In the genomic region with DNA sequence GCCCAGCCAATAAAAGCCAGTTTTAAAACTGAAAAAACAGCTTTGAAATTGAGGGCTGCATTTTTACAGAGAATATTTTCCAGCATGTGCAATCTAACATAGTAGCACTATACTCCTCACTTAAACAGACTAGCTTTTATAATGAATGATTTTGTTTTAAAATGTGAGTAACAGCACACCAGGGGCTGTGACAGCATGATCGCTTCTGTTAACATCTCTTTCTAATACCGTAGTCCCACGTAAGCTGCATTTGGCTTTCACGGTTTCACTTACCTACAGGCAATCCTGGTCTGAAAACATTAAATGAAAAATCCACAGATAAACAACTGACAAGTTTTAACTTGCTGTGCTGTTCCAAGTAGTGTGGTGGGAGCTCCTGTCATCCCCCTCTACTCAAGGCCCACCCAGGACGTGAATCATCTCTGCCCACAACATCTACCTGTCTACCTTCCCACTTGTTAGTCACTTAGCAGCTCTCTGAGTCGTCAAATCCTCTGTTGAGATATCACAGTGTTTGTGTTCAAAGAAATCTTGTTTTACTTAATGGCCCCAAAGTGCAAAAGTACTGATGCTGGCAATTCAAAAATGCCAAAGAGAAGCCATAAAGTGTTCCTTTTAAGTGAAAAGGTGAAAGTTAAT, we compare ENCODE assay signal across 7 cellular contexts.
DNase-seq lines count a peak whose midpoint lies in the region; ATAC-seq and TF ChIP-seq lines count a peak whose summit lies in the region.
"Not testable (repeated sequence)": the region's sequence is repeated elsewhere in the genome, so short reads cannot be mapped to it uniquely, and the experiment has no call there.

No MANE protein-coding gene starts in this region.

- H3K27me3 Mint-ChIP-seq in activated naive CD4-positive, alpha-beta T cell treated with anti-CD3 and anti-CD28 coated beads, Interleukin-2, amount 10 ng/mL, durations not matched to agents 7 days and 5 days; activated naive CD8-positive, alpha-beta T cell treated with anti-CD3 and anti-CD28 coated beads, Interleukin-2, amount 50 U/mL, for 24 hours: not testable (repeated sequence)
- H3K27me3 Mint-ChIP-seq in nephron progenitor cell (ENCODE audit: low read depth, poor library complexity) = peaks cover 13% of the 10 kb centered on the region

- peak; percentile 88 for ATAC-seq in activated naive CD8-positive, alpha-beta T cell treated with anti-CD3 and anti-CD28 coated beads, Interleukin-2, amount 50 U/mL, for 24 hours

- peak overlapping the region; percentile 12 for H3K27ac Mint-ChIP-seq in activated naive CD4-positive, alpha-beta T cell treated with anti-CD3 and anti-CD28 coated beads, Interleukin-2, amount 10 ng/mL, durations not matched to agents 7 days and 5 days
- not testable (repeated sequence) for H3K27ac Mint-ChIP-seq in activated naive CD8-positive, alpha-beta T cell treated with anti-CD3 and anti-CD28 coated beads, Interleukin-2, amount 50 U/mL, for 24 hours
- H3K27ac Mint-ChIP-seq in nephron progenitor cell = peak overlapping the region; percentile 88

- H3K27ac ChIP-seq in RWPE1 = not testable (repeated sequence)
- peak overlapping the region; percentile 24 for H3K27ac ChIP-seq in epithelial cell of prostate

- POLR2A ChIA-PET in RWPE1 (lab: Yijun Ruan, JAX; ENCODE audit: low non-redundant PET) = not testable (repeated sequence)

- CTCF ChIA-PET in RWPE1 (lab: Yijun Ruan, JAX) = interaction anchor here (0.6 kb wide), 1 partner anchor 158 kb away, joined by 3 read pairs; no protein-coding TSS in a partner anchor
- CTCF ChIA-PET in activated naive CD4-positive, alpha-beta T cell treated with anti-CD3 and anti-CD28 coated beads, Interleukin-2, amount 10 ng/mL, durations not matched to agents 7 days and 5 days (lab: Charles Lee) = not testable (repeated sequence)

- TF ChIP-seq CTCF in RWPE1 (conservative IDR thresholded peaks at IDR 0.05; ENCODE audit: low read depth); nephron progenitor cell (IDR thresholded peaks at IDR 0.05): not testable (repeated sequence)

- H3K4me1 Mint-ChIP-seq in activated naive CD4-positive, alpha-beta T cell treated with anti-CD3 and anti-CD28 coated beads, Interleukin-2, amount 10 ng/mL, durations not matched to agents 7 days and 5 days = peaks cover 21% of the 10 kb centered on the region
- peaks cover 25% of the 10 kb centered on the region for H3K4me1 Mint-ChIP-seq in activated naive CD8-positive, alpha-beta T cell treated with anti-CD3 and anti-CD28 coated beads, Interleukin-2, amount 50 U/mL, for 24 hours
- H3K4me1 Mint-ChIP-seq in nephron progenitor cell = not testable (repeated sequence)

- not testable (repeated sequence) for H3K36me3 Mint-ChIP-seq in activated naive CD4-positive, alpha-beta T cell treated with anti-CD3 and anti-CD28 coated beads, Interleukin-2, amount 10 ng/mL, durations not matched to agents 7 days and 5 days; activated naive CD8-positive, alpha-beta T cell treated with anti-CD3 and anti-CD28 coated beads, Interleukin-2, amount 50 U/mL, for 24 hours (ENCODE audit: low read depth); nephron progenitor cell (ENCODE audit: low read depth)

- DNase-seq in RWPE1 (ENCODE audit: low spot score) = peak; percentile 19
- DNase-seq in activated CD4-positive, alpha-beta T cell treated with anti-CD3 and anti-CD28 coated beads, Interleukin-2, amount 50 U/mL, for 1 hour = peak; percentile 35
- peak; percentile 23 for DNase-seq in activated T-cell treated with anti-CD3 and anti-CD28 coated beads for 4 hours
- not testable (repeated sequence) for DNase-seq in activated naive CD4-positive, alpha-beta T cell treated with anti-CD3 and anti-CD28 coated beads, Interleukin-2, amount 10 ng/mL, durations not matched to agents 7 days and 5 days; activated naive CD8-positive, alpha-beta T cell treated with anti-CD3 and anti-CD28 coated beads, Interleukin-2, amount 50 U/mL, for 24 hours; nephron progenitor cell
- peak; percentile 62 for DNase-seq in epithelial cell of prostate (ENCODE audit: low read depth, low spot score)

- H3K9me3 Mint-ChIP-seq in activated naive CD4-positive, alpha-beta T cell treated with anti-CD3 and anti-CD28 coated beads, Interleukin-2, amount 10 ng/mL, durations not matched to agents 7 days and 5 days; activated naive CD8-positive, alpha-beta T cell treated with anti-CD3 and anti-CD28 coated beads, Interleukin-2, amount 50 U/mL, for 24 hours; nephron progenitor cell: not testable (repeated sequence)

- H3K4me3 Mint-ChIP-seq in activated naive CD4-positive, alpha-beta T cell treated with anti-CD3 and anti-CD28 coated beads, Interleukin-2, amount 10 ng/mL, durations not matched to agents 7 days and 5 days; activated naive CD8-positive, alpha-beta T cell treated with anti-CD3 and anti-CD28 coated beads, Interleukin-2, amount 50 U/mL, for 24 hours; nephron progenitor cell: not testable (repeated sequence)
